8 cellular contexts compared by ENCODE assay signal in genomic region chr10:96789571-96790108, GRCh38. TPM values are rescaled to one million over a fixed set of nuclear protein-coding genes. Genes with fewer than 3 reads are reported as not detected.
DNase-seq lines count a peak whose midpoint lies in the region; ATAC-seq and TF ChIP-seq lines count a peak whose summit lies in the region.

No MANE protein-coding gene starts in this region.

- no peaks in the 10 kb centered on the region for H3K9me3 Mint-ChIP-seq in CD8-positive, alpha-beta T cell

- H3K27me3 ChIP-seq in liver (ENCODE audit: control insufficient read depth in 4 of 4, insufficient read depth in 4 of 4, low read length in 3 of 4) (no peaks in the 10 kb centered on the region), right atrium auricular region (no peaks in the 10 kb centered on the region)
- H3K27me3 ChIP-seq in CD8-positive, alpha-beta T cell (ENCODE audit: insufficient read depth, low read length): no peaks in the 10 kb centered on the region

- peaks cover 12% of the 10 kb centered on the region for H3K27me3 Mint-ChIP-seq in CD8-positive, alpha-beta T cell (ENCODE audit: low read depth)

- WGBS in liver: 84% methylated on average over 4 of the region's 4 CpGs

- H3K9me3 ChIP-seq in liver (ENCODE audit: control insufficient read depth in 4 of 4, low read length in 3 of 4) (peaks cover 0 to under 1% (median under 1%) of the 10 kb centered on the region in 4 donors), right atrium auricular region (peaks cover 0 to under 1% of the 10 kb centered on the region in 2 donors)
- no peaks in the 10 kb centered on the region for H3K9me3 ChIP-seq in CD8-positive, alpha-beta T cell (ENCODE audit: low read length)

- H3K4me1 ChIP-seq in liver (ENCODE audit: control insufficient read depth in 4 of 4, insufficient read depth in 4 of 4, low read length in 3 of 4) (no peaks in the 10 kb centered on the region), right atrium auricular region (no peaks in the 10 kb centered on the region)
- H3K4me1 ChIP-seq in CD8-positive, alpha-beta T cell (ENCODE audit: insufficient read depth, low read length): no peaks in the 10 kb centered on the region

- TF ChIP-seq CTCF in liver (IDR thresholded peaks at IDR 0.05; ENCODE audit: low read depth, low read length, missing input control) (peak; percentile 41), right atrium auricular region (IDR thresholded peaks at IDR 0.05) (no peak)
- no peak for TF ChIP-seq CTCF in CD8-positive, alpha-beta T cell (IDR thresholded peaks at IDR 0.05)

- no peak overlapping the region for H3K9ac ChIP-seq in liver (ENCODE audit: low read depth in 1 of 2, low read length in 2 of 2)

- DNase-seq in H4 (ENCODE audit: low spot score): peak; percentile 63
- DNase-seq in NCI-H146 (lab: John Stamatoyannopoulos, UW): peak; percentile 58
- DNase-seq in right atrium auricular region (ENCODE audit: low spot score): no peak
- no peak for DNase-seq in activated CD4-positive, CD25-positive, alpha-beta regulatory T cell (lab: John Stamatoyannopoulos, UW)
- DNase-seq in SIG-M5 treated with dmso at 0.1 percent for 504 hours (lab: John Stamatoyannopoulos, UW; ENCODE audit: unreplicated experiment): no peak
- DNase-seq in CD8-positive, alpha-beta T cell: no peak

- no peak overlapping the region for H3K4me3 Mint-ChIP-seq in CD8-positive, alpha-beta T cell

- H3K27ac ChIP-seq in liver (ENCODE audit: low read depth in 1 of 2, low read length in 2 of 2) (no peak overlapping the region), right atrium auricular region (no peak overlapping the region)
- H3K27ac ChIP-seq in CD8-positive, alpha-beta T cell (ENCODE audit: low read depth, low read length): no peak overlapping the region

- POLR2A ChIA-PET in CD8-positive, alpha-beta T cell (lab: Charles Lee): no interaction called here

- intact Hi-C loops in CD8-positive, alpha-beta T cell (cut with DNase I, micrococcal nuclease): no loop called here

- no peak for TF ChIP-seq RAD21 in liver (IDR thresholded peaks at IDR 0.05)

- H3K27ac Mint-ChIP-seq in CD8-positive, alpha-beta T cell: no peak overlapping the region

- H3K4me1 Mint-ChIP-seq in CD8-positive, alpha-beta T cell (ENCODE audit: low read depth): no peaks in the 10 kb centered on the region

- H3K4me3 ChIP-seq in liver (ENCODE audit: low read depth in 1 of 3, low read length in 3 of 3): no peak overlapping the region
- H3K4me3 ChIP-seq in right atrium auricular region: no peak overlapping the region
- H3K4me3 ChIP-seq in CD8-positive, alpha-beta T cell (ENCODE audit: low read depth, low read length): no peak overlapping the region

- CTCF ChIA-PET in CD8-positive, alpha-beta T cell (lab: Charles Lee): interaction anchor here (1.0 kb wide), 1 partner anchor 21 kb away, joined by 3 read pairs; no protein-coding TSS in a partner anchor

- H3K36me3 ChIP-seq in liver (ENCODE audit: control insufficient read depth in 4 of 4, insufficient read depth in 3 of 4, low read depth in 1 of 4, low read length in 3 of 4) (no peaks in the 10 kb centered on the region), right atrium auricular region (no peaks in the 10 kb centered on the region)
- no peaks in the 10 kb centered on the region for H3K36me3 ChIP-seq in CD8-positive, alpha-beta T cell (ENCODE audit: insufficient read depth, low read length)

- ATAC-seq in GM18502 (IDR thresholded peaks at IDR 0.05; ENCODE audit: poor library complexity, unreplicated experiment): peak; percentile 72
- no peak for ATAC-seq in CD8-positive, alpha-beta T cell

- H3K36me3 Mint-ChIP-seq in CD8-positive, alpha-beta T cell: no peaks in the 10 kb centered on the region

TF ChIP-seq in liver, 16 proteins besides CTCF, POLR2A, EP300 and RAD21:
- TF ChIP-seq HNF4A (conservative IDR thresholded peaks at IDR 0.05) (no peak), YY1 (IDR thresholded peaks at IDR 0.05) (no peak), RXRA (IDR thresholded peaks at IDR 0.05) (no peak), JUND (IDR thresholded peaks at IDR 0.05) (no peak), EGR1 (IDR thresholded peaks at IDR 0.05; ENCODE audit: low read depth in 2 of 2) (no peak), NR2F2 (IDR thresholded peaks at IDR 0.05) (no peak), HNF4G (IDR thresholded peaks at IDR 0.05) (no peak), SP1 (IDR thresholded peaks at IDR 0.05) (no peak), TAF1 (conservative IDR thresholded peaks at IDR 0.05) (no peak), FOXA2 (IDR thresholded peaks at IDR 0.05) (no peak), MAX (IDR thresholded peaks at IDR 0.05) (no peak), FOXA1 (IDR thresholded peaks at IDR 0.05) (no peak), GABPA (IDR thresholded peaks at IDR 0.05 in 1 of 2, conservative IDR thresholded peaks at IDR 0.05 in 1 of 2) (no peak)
- TF ChIP-seq, protein P1, sequence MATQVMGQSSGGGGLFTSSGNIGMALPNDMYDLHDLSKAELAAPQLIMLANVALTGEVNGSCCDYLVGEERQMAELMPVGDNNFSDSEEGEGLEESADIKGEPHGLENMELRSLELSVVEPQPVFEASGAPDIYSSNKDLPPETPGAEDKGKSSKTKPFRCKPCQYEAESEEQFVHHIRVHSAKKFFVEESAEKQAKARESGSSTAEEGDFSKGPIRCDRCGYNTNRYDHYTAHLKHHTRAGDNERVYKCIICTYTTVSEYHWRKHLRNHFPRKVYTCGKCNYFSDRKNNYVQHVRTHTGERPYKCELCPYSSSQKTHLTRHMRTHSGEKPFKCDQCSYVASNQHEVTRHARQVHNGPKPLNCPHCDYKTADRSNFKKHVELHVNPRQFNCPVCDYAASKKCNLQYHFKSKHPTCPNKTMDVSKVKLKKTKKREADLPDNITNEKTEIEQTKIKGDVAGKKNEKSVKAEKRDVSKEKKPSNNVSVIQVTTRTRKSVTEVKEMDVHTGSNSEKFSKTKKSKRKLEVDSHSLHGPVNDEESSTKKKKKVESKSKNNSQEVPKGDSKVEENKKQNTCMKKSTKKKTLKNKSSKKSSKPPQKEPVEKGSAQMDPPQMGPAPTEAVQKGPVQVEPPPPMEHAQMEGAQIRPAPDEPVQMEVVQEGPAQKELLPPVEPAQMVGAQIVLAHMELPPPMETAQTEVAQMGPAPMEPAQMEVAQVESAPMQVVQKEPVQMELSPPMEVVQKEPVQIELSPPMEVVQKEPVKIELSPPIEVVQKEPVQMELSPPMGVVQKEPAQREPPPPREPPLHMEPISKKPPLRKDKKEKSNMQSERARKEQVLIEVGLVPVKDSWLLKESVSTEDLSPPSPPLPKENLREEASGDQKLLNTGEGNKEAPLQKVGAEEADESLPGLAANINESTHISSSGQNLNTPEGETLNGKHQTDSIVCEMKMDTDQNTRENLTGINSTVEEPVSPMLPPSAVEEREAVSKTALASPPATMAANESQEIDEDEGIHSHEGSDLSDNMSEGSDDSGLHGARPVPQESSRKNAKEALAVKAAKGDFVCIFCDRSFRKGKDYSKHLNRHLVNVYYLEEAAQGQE (IDR thresholded peaks at IDR 0.05): no peak
- TF ChIP-seq, protein P2, sequence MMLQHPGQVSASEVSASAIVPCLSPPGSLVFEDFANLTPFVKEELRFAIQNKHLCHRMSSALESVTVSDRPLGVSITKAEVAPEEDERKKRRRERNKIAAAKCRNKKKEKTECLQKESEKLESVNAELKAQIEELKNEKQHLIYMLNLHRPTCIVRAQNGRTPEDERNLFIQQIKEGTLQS (IDR thresholded peaks at IDR 0.05): no peak
- TF ChIP-seq, protein P3, sequence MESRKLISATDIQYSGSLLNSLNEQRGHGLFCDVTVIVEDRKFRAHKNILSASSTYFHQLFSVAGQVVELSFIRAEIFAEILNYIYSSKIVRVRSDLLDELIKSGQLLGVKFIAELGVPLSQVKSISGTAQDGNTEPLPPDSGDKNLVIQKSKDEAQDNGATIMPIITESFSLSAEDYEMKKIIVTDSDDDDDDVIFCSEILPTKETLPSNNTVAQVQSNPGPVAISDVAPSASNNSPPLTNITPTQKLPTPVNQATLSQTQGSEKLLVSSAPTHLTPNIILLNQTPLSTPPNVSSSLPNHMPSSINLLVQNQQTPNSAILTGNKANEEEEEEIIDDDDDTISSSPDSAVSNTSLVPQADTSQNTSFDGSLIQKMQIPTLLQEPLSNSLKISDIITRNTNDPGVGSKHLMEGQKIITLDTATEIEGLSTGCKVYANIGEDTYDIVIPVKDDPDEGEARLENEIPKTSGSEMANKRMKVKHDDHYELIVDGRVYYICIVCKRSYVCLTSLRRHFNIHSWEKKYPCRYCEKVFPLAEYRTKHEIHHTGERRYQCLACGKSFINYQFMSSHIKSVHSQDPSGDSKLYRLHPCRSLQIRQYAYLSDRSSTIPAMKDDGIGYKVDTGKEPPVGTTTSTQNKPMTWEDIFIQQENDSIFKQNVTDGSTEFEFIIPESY (IDR thresholded peaks at IDR 0.05): no peak

RNA-seq across cellular contexts. Expression of gene LCOR, which starts 42.5 kb away (rescaled TPM):
- 4.7 and 6.4 TPM in 2 replicates for total RNA-seq in H4 (2014; rRNA removed; shearing (Covaris generic))
- total RNA-seq in liver (10 to 100 TPM; 21.6 to 31.2 TPM), right atrium auricular region (10 to 100 TPM; 10.2 to 12.2 TPM)
- polyA plus RNA-seq in liver: 1 to 10 TPM; 2.5 to 7.4 TPM
- 10 to 100 TPM; 57.9 to 62.0 TPM for total RNA-seq in CD8-positive, alpha-beta T cell

Comparison
In these comparisons a context has a peak if more than half of its experiments do, and no peak if none do; other contexts are left out.
1. DNase-seq: peak in H4 (single experiment) and NCI-H146 (single experiment); none in right atrium auricular region (single experiment), activated CD4-positive, CD25-positive, alpha-beta regulatory T cell (0 of 4), SIG-M5 treated with dmso at 0.1 percent for 504 hours (single experiment) and CD8-positive, alpha-beta T cell (0 of 7).